ENCODE assay signal across 23 cellular contexts in genomic region chr1:219347376-219347775, GRCh38.
"Had no signal": no experiment of that assay in that cellular context is flagged by ENCODE, and none has a peak within 500 bp of the region (broad histone marks: within the 10 kb centered on the region; RNA-seq: fewer than 3 reads in every experiment).

No MANE protein-coding gene starts in this region.

- H3K27me3 ChIP-seq: SJCRH30 had no signal

- H3K4me1 ChIP-seq: SJCRH30 had no signal

- H3K4me3 ChIP-seq: SJCRH30, SK-N-MC had no signal

- H3K36me3 ChIP-seq: SJCRH30 had no signal

- DNase-seq: activated CD4-positive, alpha-beta T cell treated with anti-CD3 and anti-CD28 coated beads, Interleukin-2, amount 10 ng/mL, durations not matched to agents 24 days and 14 days; activated CD4-positive, alpha-beta T cell treated with anti-CD3 and anti-CD28 coated beads, Interleukin-2, amount 50 U/mL, for 4 hours; activated CD8-positive, alpha-beta T cell treated with anti-CD3 and anti-CD28 coated beads for 36 hours; activated effector memory CD4-positive, alpha-beta T cell treated with anti-CD3 and anti-CD28 coated beads, Interleukin-2, amount 50 U/mL, for 16 hours; activated naive CD4-positive, alpha-beta T cell; activated naive CD4-positive, alpha-beta T cell treated with anti-CD3 and anti-CD28 coated beads, Interleukin-2, amount 50 U/mL, for 16 hours; activated naive CD8-positive, alpha-beta T cell treated with anti-CD3 and anti-CD28 coated beads for 36 hours; activated T-cell treated with anti-CD3 and anti-CD28 coated beads, Interleukin-2, amount 50 U/mL, for 1 hour; activated T-cell treated with anti-CD3 and anti-CD28 coated beads, Interleukin-2, amount 50 U/mL, for 72 hours; amniotic stem cell; Karpas-422; KBM-7; NCI-H1105; NCI-H1417 treated with DMSO at 0.1 percent for 48 hours; NCI-H1930; NCI-H2081 treated with DMSO at 0.1 percent for 48 hours; NCI-H345; NCI-H524 treated with DMSO at 0.1 percent for 48 hours; SJCRH30; T1000 had no signal

- H3K27ac ChIP-seq: SJCRH30, SK-N-MC had no signal

- ATAC-seq: activated CD8-positive, alpha-beta T cell treated with anti-CD3 and anti-CD28 coated beads for 36 hours; activated T-cell treated with anti-CD3 and anti-CD28 coated beads, Interleukin-2, amount 50 U/mL, for 72 hours; activated T-helper 17 cell treated with anti-CD3 and anti-CD28 coated beads, Interleukin-2, amount 50 U/mL, for 72 hours; Panc1 had no signal
